In the genomic region with DNA sequence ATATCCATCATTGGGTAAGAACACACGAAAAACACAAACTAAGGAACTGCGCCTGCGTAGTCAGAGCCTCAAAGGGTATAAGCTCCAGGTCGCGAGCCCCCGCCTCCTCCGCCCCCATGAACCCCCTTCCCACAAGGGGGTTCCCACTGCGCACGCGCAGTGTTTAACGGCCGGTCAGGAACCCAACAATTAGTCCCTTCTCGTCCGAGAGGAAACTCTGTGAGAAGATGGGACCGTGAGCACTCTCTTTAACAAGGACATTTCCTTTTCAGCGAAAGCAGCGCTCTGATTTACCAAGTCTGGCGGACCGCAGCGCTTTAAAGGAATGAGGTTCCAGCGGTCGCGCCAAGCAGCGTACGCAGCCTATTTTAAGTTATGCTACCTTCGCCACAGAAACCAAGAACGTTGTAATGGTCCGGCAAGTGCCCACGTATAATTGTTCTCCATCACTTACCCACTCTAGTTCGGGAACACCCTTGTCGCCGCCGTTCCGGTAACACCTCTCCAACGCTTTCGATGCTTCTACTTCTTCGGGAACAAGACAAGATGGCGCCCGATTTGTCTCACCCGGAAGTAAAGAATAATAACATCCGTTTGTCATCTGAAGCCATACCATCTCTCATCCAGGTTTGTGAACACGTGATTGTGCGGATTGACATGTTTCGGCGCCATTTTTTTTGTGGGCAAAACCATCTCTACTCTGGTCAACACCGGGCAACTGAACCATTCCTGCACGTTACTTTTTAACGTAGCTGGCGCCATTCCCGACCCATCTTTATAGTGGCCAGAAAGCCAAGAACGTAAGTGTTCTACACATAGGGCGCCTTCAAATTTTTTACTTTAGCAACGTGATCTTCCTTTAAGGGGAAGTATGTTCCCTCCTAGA, we compare ENCODE assay signal across 8 cellular contexts. TPM values are rescaled to one million over a fixed set of nuclear protein-coding genes. Genes with fewer than 3 reads are reported as not detected.
A peak's percentile ranks its signal among the peaks of the same experiment; 100 is the strongest.
DNase-seq lines count a peak whose midpoint lies in the region; ATAC-seq and TF ChIP-seq lines count a peak whose summit lies in the region.

A gene with protein sequence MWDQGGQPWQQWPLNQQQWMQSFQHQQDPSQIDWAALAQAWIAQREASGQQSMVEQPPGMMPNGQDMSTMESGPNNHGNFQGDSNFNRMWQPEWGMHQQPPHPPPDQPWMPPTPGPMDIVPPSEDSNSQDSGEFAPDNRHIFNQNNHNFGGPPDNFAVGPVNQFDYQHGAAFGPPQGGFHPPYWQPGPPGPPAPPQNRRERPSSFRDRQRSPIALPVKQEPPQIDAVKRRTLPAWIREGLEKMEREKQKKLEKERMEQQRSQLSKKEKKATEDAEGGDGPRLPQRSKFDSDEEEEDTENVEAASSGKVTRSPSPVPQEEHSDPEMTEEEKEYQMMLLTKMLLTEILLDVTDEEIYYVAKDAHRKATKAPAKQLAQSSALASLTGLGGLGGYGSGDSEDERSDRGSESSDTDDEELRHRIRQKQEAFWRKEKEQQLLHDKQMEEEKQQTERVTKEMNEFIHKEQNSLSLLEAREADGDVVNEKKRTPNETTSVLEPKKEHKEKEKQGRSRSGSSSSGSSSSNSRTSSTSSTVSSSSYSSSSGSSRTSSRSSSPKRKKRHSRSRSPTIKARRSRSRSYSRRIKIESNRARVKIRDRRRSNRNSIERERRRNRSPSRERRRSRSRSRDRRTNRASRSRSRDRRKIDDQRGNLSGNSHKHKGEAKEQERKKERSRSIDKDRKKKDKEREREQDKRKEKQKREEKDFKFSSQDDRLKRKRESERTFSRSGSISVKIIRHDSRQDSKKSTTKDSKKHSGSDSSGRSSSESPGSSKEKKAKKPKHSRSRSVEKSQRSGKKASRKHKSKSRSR (minus strand): TSS at position 548 of the 886 bp plus-strand sequence. CDS start 10,649 bp downstream, outside the sequence.

- ATAC-seq in HG03196 (IDR thresholded peaks at IDR 0.05; ENCODE audit: unreplicated experiment): peak; percentile 92
- ATAC-seq in activated B cell treated with CpG ODN at 0.5 μM for 24 hours (ENCODE audit: low read depth): peak; percentile 86

- POLR2A ChIA-PET in activated B cell treated with CpG ODN at 0.5 μM for 24 hours (lab: Charles Lee): interaction anchor here (0.5 to 2.8 kb wide), 21 partner anchors 8 to 1456 kb away, joined by 3 to 38 read pairs (median 4); partner anchors contain the start of genes ASCC3, CCNC, COQ3 and USP45

- peak; percentile 95 for DNase-seq in AG08395 (ENCODE audit: low spot score)
- DNase-seq in NCI-H345 (lab: John Stamatoyannopoulos, UW): peak; percentile 99
- peak; percentile 69 for DNase-seq in activated B cell treated with CpG ODN at 0.5 μM for 24 hours
- DNase-seq in caudate nucleus (lab: John Stamatoyannopoulos, UW): peak; percentile 23 to 98 (median 89)
- DNase-seq in immature natural killer cell: peak; percentile 93
- peak; percentile 93 for DNase-seq in smooth muscle cell of the brain vasculature (ENCODE audit: low read depth, low spot score)

- H3K4me3 Mint-ChIP-seq in activated B cell treated with CpG ODN at 0.5 μM for 24 hours (peak within 1 kb of the TSS; percentile 99), immature natural killer cell (peak within 1 kb of the TSS; percentile 93 to 100 (median 99))

- in situ Hi-C loops in GM18951 (cut with MboI; ENCODE audit: low sequenced_read_pairs, unreplicated experiment): no loop called here

- H3K36me3 Mint-ChIP-seq in activated B cell treated with CpG ODN at 0.5 μM for 24 hours (ENCODE audit: low read depth) (peaks cover 44% of the 10 kb centered on the region), immature natural killer cell (peaks cover 3 to 4% (median 3%) of the 10 kb centered on the region in 3 donors)

- CTCF ChIA-PET in activated B cell treated with CpG ODN at 0.5 μM for 24 hours (lab: Charles Lee): interaction anchor here (0.6 to 1.9 kb wide), 5 partner anchors 8 to 95 kb away, joined by 3 to 10 read pairs (median 4); no protein-coding TSS in a partner anchor

- H3K27me3 Mint-ChIP-seq in activated B cell treated with CpG ODN at 0.5 μM for 24 hours (no peaks in the 10 kb centered on the region), immature natural killer cell (ENCODE audit: low read depth in 3 of 3) (peaks cover 11 to 16% (median 14%) of the 10 kb centered on the region in 3 donors)

- peak; percentile 72 for TF ChIP-seq POLR2A in GM18951 (IDR thresholded peaks at IDR 0.05; ENCODE audit: extremely low read depth, insufficient read depth, insufficient read length)

- H3K9me3 Mint-ChIP-seq in activated B cell treated with CpG ODN at 0.5 μM for 24 hours: no peaks in the 10 kb centered on the region
- no peaks in the 10 kb centered on the region for H3K9me3 Mint-ChIP-seq in immature natural killer cell

- H3K27ac ChIP-seq in caudate nucleus (ENCODE audit: low read depth, low read length): peak within 1 kb of the TSS; percentile 98

- intact Hi-C loops in activated B cell treated with CpG ODN at 0.5 μM for 24 hours (cut with micrococcal nuclease): loop anchor here (1.0 to 10.0 kb wide), 9 partner anchors 8 to 1456 kb away; partner anchors contain the start of genes ASCC3, CCNC, COQ3 and FBXL4

- H3K27ac Mint-ChIP-seq in activated B cell treated with CpG ODN at 0.5 μM for 24 hours (peak within 1 kb of the TSS; percentile 100), immature natural killer cell (peak within 1 kb of the TSS; percentile 96 to 100 (median 100))

- H3K4me1 Mint-ChIP-seq in activated B cell treated with CpG ODN at 0.5 μM for 24 hours: peaks cover 57% of the 10 kb centered on the region
- peaks cover 58 to 69% of the 10 kb centered on the region in 2 donors for H3K4me1 Mint-ChIP-seq in immature natural killer cell

- no peak for TF ChIP-seq CTCF in activated B cell treated with CpG ODN at 0.5 μM for 24 hours (IDR thresholded peaks at IDR 0.05)

RNA-seq across cellular contexts. Expression of the gene that starts here (rescaled TPM):
- 193 and 214 TPM in 2 replicates for total RNA-seq in activated B cell treated with CpG ODN at 0.5 μM for 24 hours
- polyA plus RNA-seq in immature natural killer cell: 10 to 100 TPM; 48.7 to 68.3 (median 65.5) TPM

Comparison
In these comparisons a context has a peak if more than half of its experiments do, and no peak if none do; other contexts are left out.
1. Peak in every context shown above with its lines: DNase-seq, ATAC-seq and H3K27ac ChIP-seq.